In the genomic region with DNA sequence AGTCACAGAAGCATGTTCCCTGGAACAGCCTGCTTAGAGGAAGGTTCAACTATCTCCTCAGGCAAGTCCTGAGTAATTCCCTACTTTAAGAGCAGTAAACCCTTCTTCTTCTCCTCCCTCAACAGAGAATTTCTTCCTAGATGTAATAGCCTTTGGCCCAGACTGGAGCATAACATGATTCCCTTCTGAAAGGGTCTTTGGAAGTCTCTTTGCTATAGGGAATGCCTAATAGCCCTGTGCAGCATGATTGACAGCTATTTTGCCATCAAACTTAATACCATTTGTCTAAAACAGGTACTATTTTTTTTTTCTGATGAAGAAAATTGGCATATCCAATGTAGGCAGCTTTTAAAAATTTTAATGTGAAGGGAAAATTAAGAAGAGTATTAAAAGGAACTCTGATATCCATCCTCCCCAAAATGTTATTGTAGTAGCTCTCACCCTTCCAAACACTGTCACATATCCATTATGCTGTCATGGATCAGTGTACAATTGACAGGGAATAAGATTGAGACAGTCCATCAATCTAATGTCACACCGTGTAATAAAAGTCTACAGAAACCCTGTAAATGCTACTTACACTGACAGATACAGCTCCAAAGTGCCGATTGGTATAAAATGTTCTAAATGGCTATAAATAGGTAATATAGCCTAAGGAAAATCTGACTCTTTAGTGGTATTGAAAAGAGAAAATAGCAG, we compare ENCODE assay signal across 23 cellular contexts.
DNase-seq lines count a peak whose midpoint lies in the region; ATAC-seq and TF ChIP-seq lines count a peak whose summit lies in the region.
"Had no signal": no experiment of that assay in that cellular context is flagged by ENCODE, and none has a peak within 500 bp of the region (broad histone marks: within the 10 kb centered on the region; RNA-seq: fewer than 3 reads in every experiment).

No MANE protein-coding gene starts in this region.

- H2AFZ ChIP-seq in mesenchymal stem cell (ENCODE audit: low read depth, low read length) = peak overlapping the region; percentile 44
- H2AFZ ChIP-seq in neural cell (ENCODE audit: low read depth, low read length) = no peak overlapping the region

- TF ChIP-seq RAD21 in neural cell (conservative IDR thresholded peaks at IDR 0.05) = no peak

- H3K4me3 Mint-ChIP-seq in WTC11 = no peak overlapping the region
- H3K4me3 Mint-ChIP-seq: B cell; CD14-positive monocyte; CD4-positive, alpha-beta memory T cell; CD4-positive, CD25-positive, alpha-beta regulatory T cell; CD8-positive, alpha-beta memory T cell had no signal

- no peak overlapping the region for H2BK15ac ChIP-seq in mesenchymal stem cell (ENCODE audit: low read depth, poor library complexity, severe bottlenecking)

- H3K36me3 ChIP-seq in BLaER1 (no peaks in the 10 kb centered on the region), mesenchymal stem cell (ENCODE audit: control insufficient read depth in 1 of 2, insufficient read depth in 2 of 2, low read depth in 1 of 2, low read length in 2 of 2) (no peaks in the 10 kb centered on the region), neural cell (ENCODE audit: insufficient read depth, low read length) (no peaks in the 10 kb centered on the region)

- H3K27me3 ChIP-seq in BLaER1 (no peaks in the 10 kb centered on the region), mesenchymal stem cell (ENCODE audit: control insufficient read depth in 1 of 2, insufficient read depth in 1 of 2, low read length in 2 of 2) (no peaks in the 10 kb centered on the region), neural cell (ENCODE audit: insufficient read depth, low read depth, low read length) (no peaks in the 10 kb centered on the region)

- H3K9ac ChIP-seq in BLaER1 (no peak overlapping the region), mesenchymal stem cell (ENCODE audit: low read length) (no peak overlapping the region), neural cell (ENCODE audit: low read length) (no peak overlapping the region)

- H3K4me2 ChIP-seq in BLaER1 = 0 out of 2 replicates have a peak overlapping the region, but pooled peaks have one; percentile 8
- H3K4me2 ChIP-seq in mesenchymal stem cell (ENCODE audit: low read length, poor library complexity, severe bottlenecking) = no peak overlapping the region
- peak overlapping the region; percentile 22 for H3K4me2 ChIP-seq in neural cell (ENCODE audit: low read length)
- H3K4me2 ChIP-seq: A549 had no signal

- no peak overlapping the region for H2BK5ac ChIP-seq in mesenchymal stem cell (ENCODE audit: low read depth, low read length, poor library complexity, severe bottlenecking)

- POLR2A ChIA-PET in HEK293T (lab: Yijun Ruan, JAX) = no interaction called here
- POLR2A ChIA-PET in WTC11 (lab: Charles Lee) = no interaction called here

- H3K4me1 ChIP-seq in BLaER1 (no peaks in the 10 kb centered on the region), mesenchymal stem cell (ENCODE audit: control insufficient read depth, insufficient read depth, low read depth, low read length) (peaks cover 2% of the 10 kb centered on the region)
- H3K4me1 ChIP-seq: A549 had no signal

- CTCF ChIA-PET in HEK293T (lab: Yijun Ruan, JAX) (no interaction called here), WTC11 (lab: Charles Lee) (no interaction called here)

- H3K27ac Mint-ChIP-seq in WTC11 = no peak overlapping the region
- H3K27ac Mint-ChIP-seq: B cell; CD14-positive monocyte; CD4-positive, CD25-positive, alpha-beta regulatory T cell; CD8-positive, alpha-beta memory T cell had no signal

- H3K9me3 ChIP-seq in BLaER1 (no peaks in the 10 kb centered on the region), mesenchymal stem cell (ENCODE audit: control insufficient read depth, low read length) (no peaks in the 10 kb centered on the region), neural cell (ENCODE audit: low read length) (no peaks in the 10 kb centered on the region)
- H3K9me3 ChIP-seq: A549 had no signal

- H3K9me2 ChIP-seq in neural cell (ENCODE audit: insufficient read depth, low read length) = no peaks in the 10 kb centered on the region

- H4K8ac ChIP-seq in mesenchymal stem cell (ENCODE audit: low read length) = no peak overlapping the region

- H3K4me3 ChIP-seq in BLaER1 (no peak overlapping the region), mesenchymal stem cell (ENCODE audit: insufficient read depth in 1 of 2, low read depth in 1 of 2, low read length in 2 of 2) (no peak overlapping the region), neural cell (ENCODE audit: low read length) (no peak overlapping the region)
- H3K4me3 ChIP-seq: A549, GM12878 had no signal

- H3K27me3 Mint-ChIP-seq in WTC11 (ENCODE audit: low read depth) = no peaks in the 10 kb centered on the region
- H3K27me3 Mint-ChIP-seq: B cell; CD4-positive, alpha-beta memory T cell; CD4-positive, CD25-positive, alpha-beta regulatory T cell had no signal

- H2BK120ac ChIP-seq in mesenchymal stem cell (ENCODE audit: low read depth, low read length) = no peak overlapping the region

- no peak overlapping the region for H2AK5ac ChIP-seq in mesenchymal stem cell (ENCODE audit: low read length, severe bottlenecking)

- no peaks in the 10 kb centered on the region for H3K36me3 Mint-ChIP-seq in WTC11
- H3K36me3 Mint-ChIP-seq: CD14-positive monocyte; CD4-positive, alpha-beta memory T cell; CD4-positive, CD25-positive, alpha-beta regulatory T cell; CD8-positive, alpha-beta memory T cell had no signal

- no peak overlapping the region for H3K23ac ChIP-seq in mesenchymal stem cell (ENCODE audit: low read length in 2 of 2)

- H4K20me1 ChIP-seq in BLaER1 = no peaks in the 10 kb centered on the region
- no peaks in the 10 kb centered on the region for H4K20me1 ChIP-seq in neural cell (ENCODE audit: insufficient read depth)

- DNase-seq in HEK293T (ENCODE audit: extremely low spot score) (no peak), mesenchymal stem cell (no peak), WTC11 (ENCODE audit: low spot score) (no peak), SHP77 (lab: John Stamatoyannopoulos, UW) (no peak), inferior parietal cortex (ENCODE audit: extremely low spot score) (no peak)
- DNase-seq: AML-193; C1 segment of cervical spinal cord; CD4-positive, alpha-beta memory T cell; CD8-positive, alpha-beta memory T cell; COR-L47; DMS 273 treated with DMSO at 0.1 percent for 48 hours; DMS53; DMS79; GDM1 had no signal

- TF ChIP-seq EP300 in neural cell (conservative IDR thresholded peaks at IDR 0.05; ENCODE audit: poor library complexity, severe bottlenecking) = peak; percentile 100

- peak overlapping the region in 1 of 2 experiments; percentile 10 for H3K4ac ChIP-seq in mesenchymal stem cell (ENCODE audit: low read depth in 1 of 2, low read length in 2 of 2)

- H3K4me1 Mint-ChIP-seq in WTC11 = peaks cover 23% of the 10 kb centered on the region
- H3K4me1 Mint-ChIP-seq: B cell; CD14-positive monocyte; CD4-positive, alpha-beta memory T cell; CD4-positive, CD25-positive, alpha-beta regulatory T cell; CD8-positive, alpha-beta memory T cell had no signal

- H3K9me3 Mint-ChIP-seq in WTC11 = no peaks in the 10 kb centered on the region

- H3F3A ChIP-seq in neural cell (ENCODE audit: insufficient read depth, low read length, poor library complexity, severe bottlenecking) = peaks cover 4% of the 10 kb centered on the region

- H3K18ac ChIP-seq in mesenchymal stem cell (ENCODE audit: low read depth in 1 of 2, low read length in 2 of 2) = no peak overlapping the region

- no peak overlapping the region for H4K91ac ChIP-seq in mesenchymal stem cell (ENCODE audit: low read length)

- no peak overlapping the region for H3K14ac ChIP-seq in mesenchymal stem cell (ENCODE audit: low read length in 2 of 2)

- ATAC-seq in HG03025 (IDR thresholded peaks at IDR 0.05; ENCODE audit: low FRiP score, unreplicated experiment) (no peak), WTC11 (no peak)
- ATAC-seq: A549, GM12878 had no signal

- no peak for TF ChIP-seq CTCF in neural cell (IDR thresholded peaks at IDR 0.05; ENCODE audit: poor library complexity, severe bottlenecking)
- no peak for TF ChIP-seq CTCF in WTC11 (IDR thresholded peaks at IDR 0.05)

- H2BK12ac ChIP-seq in mesenchymal stem cell (ENCODE audit: low read length in 2 of 2) = peak overlapping the region in 1 of 2 experiments; percentile 72

- no CpG with 5 or more reads among the region's 2 CpGs for WGBS in mesenchymal stem cell

- H3K79me1 ChIP-seq in mesenchymal stem cell (replicated peaks; ENCODE audit: low read length, poor library complexity, severe bottlenecking) = no peaks in the 10 kb centered on the region

- no peak overlapping the region for H3K27ac ChIP-seq in BLaER1
- H3K27ac ChIP-seq in mesenchymal stem cell (ENCODE audit: low read length, poor library complexity, severe bottlenecking) = no peak overlapping the region
- H3K27ac ChIP-seq in neural cell (ENCODE audit: low read length) = peak overlapping the region; percentile 44
- H3K27ac ChIP-seq: 22Rv1, A549 had no signal

- H3K79me2 ChIP-seq in neural cell (replicated peaks; ENCODE audit: insufficient read depth, low read length) = no peaks in the 10 kb centered on the region

TF ChIP-seq in HEK293T, 16 proteins besides CTCF, POLR2A, EP300 and RAD21 (continues in another document):
- TF ChIP-seq SP1 (IDR thresholded peaks at IDR 0.05) = no peak

TF ChIP-seq in neural cell, 6 proteins besides CTCF, POLR2A, EP300 and RAD21 (continues in another document):
- TF ChIP-seq EZH2 (IDR thresholded peaks at IDR 0.05; ENCODE audit: borderline replicate concordance, insufficient read depth, low read length, poor library complexity, severe bottlenecking) (no peak), TAF1 (IDR thresholded peaks at IDR 0.05; ENCODE audit: low read depth) (no peak), SMC3 (conservative IDR thresholded peaks at IDR 0.05; ENCODE audit: poor library complexity) (no peak), POLR2AphosphoS5 (IDR thresholded peaks at IDR 0.05) (peak; percentile 99), MXI1 (conservative IDR thresholded peaks at IDR 0.05; ENCODE audit: poor library complexity, severe bottlenecking) (no peak)
